In genomic region chr7:116630357-116630756, GRCh38 we compare ENCODE assay signal across 9 cellular contexts. TPM values are rescaled to one million over a fixed set of nuclear protein-coding genes. Genes with fewer than 3 reads are reported as not detected.
DNase-seq lines count a peak whose midpoint lies in the region; ATAC-seq and TF ChIP-seq lines count a peak whose summit lies in the region.
"Had no signal": no experiment of that assay in that cellular context is flagged by ENCODE, and none has a peak within 500 bp of the region (broad histone marks: within the 10 kb centered on the region; RNA-seq: fewer than 3 reads in every experiment).

No MANE protein-coding gene starts in this region.

- H3K4me2 ChIP-seq in mammary epithelial cell (ENCODE audit: insufficient read depth, low read depth, low read length): peak overlapping the region; percentile 16
- no peak overlapping the region for H3K4me2 ChIP-seq in mesendoderm (ENCODE audit: low read length)
- H3K4me2 ChIP-seq: BLaER1 treated with 17β-estradiol and CSF1 and Interleukin-3, amounts not matched to agents 10 nM and 100 nM had no signal

- intact Hi-C loops in Calu3 (cut with micrococcal nuclease; ENCODE audit: unreplicated experiment) (no loop called here), mammary epithelial cell (cut with micrococcal nuclease) (loop anchor here (2.0 to 5.0 kb wide), 2 partner anchors 62 to 87 kb away; no protein-coding TSS in a partner anchor)

- H3K36me3 ChIP-seq in mammary epithelial cell (ENCODE audit: insufficient read depth, low read length) (no peaks in the 10 kb centered on the region), mesendoderm (ENCODE audit: control insufficient read depth, insufficient read depth, low read length) (no peaks in the 10 kb centered on the region)
- H3K36me3 ChIP-seq: BLaER1 treated with 17β-estradiol and CSF1 and Interleukin-3, amounts not matched to agents 10 nM and 100 nM had no signal

- H3K79me2 ChIP-seq in mammary epithelial cell (ENCODE audit: insufficient read depth, low read length): no peaks in the 10 kb centered on the region
- no peaks in the 10 kb centered on the region for H3K79me2 ChIP-seq in mesendoderm (ENCODE audit: control insufficient read depth, insufficient read depth, low read length)

- H3K9ac ChIP-seq in mammary epithelial cell (ENCODE audit: insufficient read depth, low read length): peak overlapping the region; percentile 54
- H3K9ac ChIP-seq in mesendoderm (ENCODE audit: low read length): no peak overlapping the region
- H3K9ac ChIP-seq: BLaER1 treated with 17β-estradiol and CSF1 and Interleukin-3, amounts not matched to agents 10 nM and 100 nM had no signal

- H3K4ac ChIP-seq in mesendoderm (ENCODE audit: low read depth, low read length): no peak overlapping the region

- no peak overlapping the region for H2AK5ac ChIP-seq in mesendoderm (ENCODE audit: low read length)

- DNase-seq in Calu3 (no peak), mammary epithelial cell (peak; percentile 44), NOMO-1 (lab: John Stamatoyannopoulos, UW; ENCODE audit: unreplicated experiment in 2 of 2) (no peak), KBM-7 (no peak), mesendoderm (no peak), RPMI8226 (no peak)

- H3K36me3 Mint-ChIP-seq in Calu3 (ENCODE audit: insufficient read depth, unreplicated experiment): peaks cover 7% of the 10 kb centered on the region

- H3K18ac ChIP-seq in mesendoderm (ENCODE audit: low read length): no peak overlapping the region

- H2AFZ ChIP-seq in mammary epithelial cell (ENCODE audit: low read depth, low read length): no peak overlapping the region

- H4K8ac ChIP-seq in mesendoderm (ENCODE audit: low read depth, low read length): no peak overlapping the region

- H2BK15ac ChIP-seq in mesendoderm (replicated peaks; ENCODE audit: low read depth): no peak overlapping the region

- dilution Hi-C loops in mammary epithelial cell (cut with HindIII; ENCODE audit: low sequenced_read_pairs): loop anchor here (5.0 kb wide), 2 partner anchors 58 to 82 kb away; no protein-coding TSS in a partner anchor

- H3K9me3 ChIP-seq in mammary epithelial cell (replicated peaks; ENCODE audit: insufficient read depth, low read length): no peaks in the 10 kb centered on the region
- H3K9me3 ChIP-seq: BLaER1 treated with 17β-estradiol and CSF1 and Interleukin-3, amounts not matched to agents 10 nM and 100 nM had no signal

- peaks cover 35% of the 10 kb centered on the region for H3K4me1 Mint-ChIP-seq in Calu3 (ENCODE audit: low read depth, unreplicated experiment)

- TF ChIP-seq CTCF in Calu3 (IDR thresholded peaks at IDR 0.05; ENCODE audit: unreplicated experiment) (no peak), mammary epithelial cell (conservative IDR thresholded peaks at IDR 0.05 in 1 of 2, IDR thresholded peaks at IDR 0.05 in 1 of 2; ENCODE audit: extremely low read depth in 1 of 2, insufficient read depth in 1 of 2, low read depth in 1 of 2, low read length in 2 of 2) (no peak)

- H3K27ac ChIP-seq in mammary epithelial cell (ENCODE audit: insufficient read depth, low read depth, low read length) (peak overlapping the region; percentile 95), mesendoderm (ENCODE audit: low read depth, low read length) (no peak overlapping the region)
- H3K27ac ChIP-seq: BLaER1 treated with 17β-estradiol and CSF1 and Interleukin-3, amounts not matched to agents 10 nM and 100 nM had no signal

- CTCF ChIA-PET in Calu3 (lab: Charles Lee): interaction anchor here (1.0 to 2.1 kb wide), 3 partner anchors 38 to 171 kb away, joined by 3 to 8 read pairs (median 6); partner anchors contain the start of gene MET
- CTCF ChIA-PET in mammary epithelial cell (lab: Charles Lee; ENCODE audit: low non-redundant PET): no interaction called here

- in situ Hi-C loops in mammary epithelial cell (cut with MboI; ENCODE audit: low sequenced_read_pairs in 2 of 2) (no loop called here), KBM-7 (cut with MboI; ENCODE audit: low pct_unique_long_range_greater_than_20kb, low sequenced_read_pairs) (no loop called here)

- H4K5ac ChIP-seq in mesendoderm (ENCODE audit: low read length): no peak overlapping the region

- no peaks in the 10 kb centered on the region for H3K27me3 ChIP-seq in mammary epithelial cell (ENCODE audit: insufficient read depth, low read length)
- H3K27me3 ChIP-seq in mesendoderm (ENCODE audit: insufficient read depth, low read length, poor library complexity): no peaks in the 10 kb centered on the region
- H3K27me3 ChIP-seq: BLaER1 treated with 17β-estradiol and CSF1 and Interleukin-3, amounts not matched to agents 10 nM and 100 nM had no signal

- no peak overlapping the region for H3K56ac ChIP-seq in mesendoderm (ENCODE audit: low read length)

- no peak overlapping the region for H3K23ac ChIP-seq in mesendoderm (ENCODE audit: low read length)

- 94% methylated on average over 2 of the region's 2 CpGs for WGBS in mammary epithelial cell (ENCODE audit: low coverage, missing lambda C conversion rate)
- WGBS in mesendoderm (ENCODE audit: extremely low coverage, insufficient coverage, low lambda C conversion rate): no CpG with 5 or more reads among the region's 2 CpGs

- no peak overlapping the region for H3K4me3 ChIP-seq in mammary epithelial cell (replicated peaks in 1 of 3; ENCODE audit: insufficient read depth in 1 of 3, low read depth in 2 of 3, low read length in 3 of 3)
- H3K4me3 ChIP-seq in mesendoderm (ENCODE audit: low read length): no peak overlapping the region
- H3K4me3 ChIP-seq: BLaER1 treated with 17β-estradiol and CSF1 and Interleukin-3, amounts not matched to agents 10 nM and 100 nM had no signal

- H3K27ac Mint-ChIP-seq in Calu3 (ENCODE audit: unreplicated experiment): peak overlapping the region; percentile 88

- no peaks in the 10 kb centered on the region for H3K27me3 Mint-ChIP-seq in Calu3 (ENCODE audit: unreplicated experiment)

- BruUV-seq in Calu3 (replicated peaks; lab: Mats Ljungman, UMichigan) (TSS peak; percentile 92), mammary epithelial cell (replicated peaks; lab: Mats Ljungman, UMichigan) (no TSS peak)

- H3K4me1 ChIP-seq in mammary epithelial cell (ENCODE audit: insufficient read depth, low read length) (peaks cover 56% of the 10 kb centered on the region), mesendoderm (ENCODE audit: control insufficient read depth, low read depth, low read length) (no peaks in the 10 kb centered on the region)

- no peaks in the 10 kb centered on the region for H3K79me1 ChIP-seq in mesendoderm (ENCODE audit: low read length)

- H2BK5ac ChIP-seq in mesendoderm (ENCODE audit: low read length): no peak overlapping the region

- H3K4me3 Mint-ChIP-seq in Calu3 (ENCODE audit: low read depth, unreplicated experiment): peak overlapping the region; percentile 49

- no peaks in the 10 kb centered on the region for H4K20me1 ChIP-seq in mammary epithelial cell (ENCODE audit: insufficient read depth, low read length)
- H4K20me1 ChIP-seq: BLaER1 treated with 17β-estradiol and CSF1 and Interleukin-3, amounts not matched to agents 10 nM and 100 nM had no signal

- ATAC-seq in GM19438 (IDR thresholded peaks at IDR 0.05; ENCODE audit: low read depth, unreplicated experiment): peak; percentile 92
- ATAC-seq in HG03064 (IDR thresholded peaks at IDR 0.05; ENCODE audit: low read depth, unreplicated experiment): peak; percentile 98

- H2BK120ac ChIP-seq in mesendoderm (ENCODE audit: low read depth, low read length): no peak overlapping the region

- H3K9me3 Mint-ChIP-seq in Calu3 (ENCODE audit: low read depth, unreplicated experiment): no peaks in the 10 kb centered on the region

RNA-seq across cellular contexts. Expression of gene MET, which starts 41.6 kb away (rescaled TPM):
- total RNA-seq in Calu3 (2022) (242 and 249 TPM in 2 replicates), mammary epithelial cell (100 to 1,000 TPM; 112 to 179 TPM)
- polyA plus RNA-seq in mammary epithelial cell: 85.8 TPM
- polyA minus RNA-seq in mammary epithelial cell: 157 TPM
- polyA plus RNA-seq in mesendoderm (2013, experiment 1 of 2): 4.0 TPM
- 3.7 TPM for polyA plus RNA-seq in mesendoderm (2013, experiment 2 of 2)
